In genomic region chr3:25284249-25284648, GRCh38 we compare ENCODE assay signal across 28 cellular contexts.
"Had no signal": no experiment of that assay in that cellular context is flagged by ENCODE, and none has a peak within 500 bp of the region (broad histone marks: within the 10 kb centered on the region; RNA-seq: fewer than 3 reads in every experiment).

No MANE protein-coding gene starts in this region.

- H3K4me3 ChIP-seq: neural progenitor cell, ovary, psoas muscle, right lobe of liver, sigmoid colon, thoracic aorta, thyroid gland, tibial nerve, upper lobe of left lung, vagina had no signal

- H3K36me3 ChIP-seq: neural progenitor cell, ovary, right lobe of liver, sigmoid colon, thoracic aorta, thyroid gland, tibial nerve, upper lobe of left lung, vagina had no signal

- H3K79me2 ChIP-seq: parathyroid adenoma had no signal

- H3K4me1 Mint-ChIP-seq: naive thymus-derived CD4-positive, alpha-beta T cell; natural killer cell; stimulated activated effector memory CD8-positive, alpha-beta T cell treated with anti-CD3 and anti-CD28 coated beads, Interleukin-12 subunit alpha, Interleukin-12 subunit beta, amount 100 ng/mL, for 72 hours; stimulated activated naive CD8-positive, alpha-beta T cell treated with anti-CD3 and anti-CD28 coated beads, Interleukin-15, amount 100 ng/mL, for 72 hours had no signal

- H3K27me3 Mint-ChIP-seq: stimulated activated naive CD8-positive, alpha-beta T cell treated with anti-CD3 and anti-CD28 coated beads, Interleukin-15, amount 100 ng/mL, for 72 hours had no signal

- H3K4me1 ChIP-seq: parathyroid adenoma, psoas muscle, right lobe of liver, sigmoid colon, tibial nerve, upper lobe of left lung, vagina had no signal

- DNase-seq: naive thymus-derived CD4-positive, alpha-beta T cell; natural killer cell; occipital lobe; ovary; posterior cingulate gyrus; psoas muscle; right cardiac atrium; right lobe of liver; sigmoid colon; small intestine; stimulated activated CD4-positive, alpha-beta T cell treated with anti-CD3 and anti-CD28 coated beads, Interleukin-15, amount 100 ng/mL, for 24 hours; stimulated activated CD4-positive, alpha-beta T cell treated with anti-CD3 and anti-CD28 coated beads, Interleukin-2, amount 100 ng/mL, for 24 hours; stimulated activated CD4-positive, alpha-beta T cell treated with anti-CD3 and anti-CD28 coated beads, Interleukin-2, amount 100 ng/mL, for 48 hours; stimulated activated CD4-positive, alpha-beta T cell treated with anti-CD3 and anti-CD28 coated beads, Interleukin-4, amount 100 ng/mL, for 24 hours; stimulated activated naive CD4-positive, alpha-beta T cell; stimulated activated naive CD8-positive, alpha-beta T cell treated with anti-CD3 and anti-CD28 coated beads, Interleukin-15, amount 100 ng/mL, for 72 hours; stimulated activated naive CD8-positive, alpha-beta T cell treated with anti-CD3 and anti-CD28 coated beads, Interleukin-15, Interleukin-2, amounts not matched to agents 100 U/mL and 50 U/mL, for 24 hours; thyroid gland; trophoblast cell; upper lobe of left lung had no signal

- H3K4me3 Mint-ChIP-seq: naive thymus-derived CD4-positive, alpha-beta T cell; natural killer cell; nephron; neural progenitor cell; stimulated activated effector memory CD8-positive, alpha-beta T cell treated with anti-CD3 and anti-CD28 coated beads, Interleukin-12 subunit alpha, Interleukin-12 subunit beta, amount 100 ng/mL, for 72 hours; stimulated activated naive CD8-positive, alpha-beta T cell treated with anti-CD3 and anti-CD28 coated beads, Interleukin-15, amount 100 ng/mL, for 72 hours had no signal

- H3K27ac ChIP-seq: neural progenitor cell, ovary, parathyroid adenoma, psoas muscle, right lobe of liver, sigmoid colon, thoracic aorta, thyroid gland, tibial nerve, upper lobe of left lung, vagina had no signal

- H3K9me3 ChIP-seq: ovary, psoas muscle, right lobe of liver, sigmoid colon, thoracic aorta, thyroid gland, tibial nerve, upper lobe of left lung, vagina had no signal

- H3K27ac Mint-ChIP-seq: naive thymus-derived CD4-positive, alpha-beta T cell; natural killer cell; nephron; neural progenitor cell; progenitor cell of endocrine pancreas; stimulated activated effector memory CD8-positive, alpha-beta T cell treated with anti-CD3 and anti-CD28 coated beads, Interleukin-12 subunit alpha, Interleukin-12 subunit beta, amount 100 ng/mL, for 72 hours; stimulated activated naive CD8-positive, alpha-beta T cell treated with anti-CD3 and anti-CD28 coated beads, Interleukin-15, amount 100 ng/mL, for 72 hours had no signal

- H3K9me3 Mint-ChIP-seq: nephron had no signal

- H2AFZ ChIP-seq: neural progenitor cell, parathyroid adenoma had no signal

- H3K9ac ChIP-seq: neural progenitor cell, parathyroid adenoma had no signal

- H3K4me2 ChIP-seq: neural progenitor cell had no signal

- H3K27me3 ChIP-seq: ovary, right lobe of liver, sigmoid colon, thyroid gland, tibial nerve, upper lobe of left lung, vagina had no signal

- H3K36me3 Mint-ChIP-seq: naive thymus-derived CD4-positive, alpha-beta T cell; natural killer cell; neural progenitor cell; stimulated activated effector memory CD8-positive, alpha-beta T cell treated with anti-CD3 and anti-CD28 coated beads, Interleukin-12 subunit alpha, Interleukin-12 subunit beta, amount 100 ng/mL, for 72 hours had no signal
